Comparison of ENCODE assay signal across 1 cellular context in the genomic region with DNA sequence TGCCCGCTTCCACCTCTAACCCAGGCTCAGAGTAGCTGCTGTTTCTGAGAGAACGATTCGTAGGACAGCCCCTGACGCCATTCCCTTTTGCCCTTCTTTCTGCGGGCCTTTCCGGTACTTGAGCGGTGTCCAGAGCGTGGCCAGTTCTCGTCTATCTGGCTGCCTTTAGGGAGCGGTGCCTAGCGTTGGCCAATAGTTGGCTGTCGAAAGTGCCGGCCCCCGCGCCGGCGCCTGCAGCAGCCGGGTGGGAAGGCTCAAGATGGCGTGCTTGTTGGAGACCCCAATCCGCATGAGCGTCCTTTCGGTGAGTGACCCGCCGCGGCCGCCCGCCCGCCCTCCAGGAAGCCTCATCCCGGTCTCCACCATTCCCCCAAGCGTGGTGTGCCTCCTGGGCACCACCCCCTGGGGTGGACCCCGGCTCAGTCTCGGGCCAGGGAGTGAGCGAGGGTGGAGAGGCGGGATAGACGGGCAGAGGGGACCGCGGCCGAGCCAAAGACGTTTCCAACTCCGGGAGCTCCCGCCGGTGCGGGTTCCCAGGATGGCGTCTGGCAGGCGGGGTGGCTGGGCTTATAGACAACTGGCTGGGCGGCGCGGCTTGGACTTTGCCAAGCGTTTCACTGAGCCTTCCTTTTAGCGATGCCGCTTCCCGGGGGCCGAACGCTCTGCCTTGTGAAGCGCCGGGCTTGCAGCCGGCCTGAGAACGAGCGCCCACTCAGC.
TF ChIP-seq lines count a peak whose summit lies in the region.

A gene with protein sequence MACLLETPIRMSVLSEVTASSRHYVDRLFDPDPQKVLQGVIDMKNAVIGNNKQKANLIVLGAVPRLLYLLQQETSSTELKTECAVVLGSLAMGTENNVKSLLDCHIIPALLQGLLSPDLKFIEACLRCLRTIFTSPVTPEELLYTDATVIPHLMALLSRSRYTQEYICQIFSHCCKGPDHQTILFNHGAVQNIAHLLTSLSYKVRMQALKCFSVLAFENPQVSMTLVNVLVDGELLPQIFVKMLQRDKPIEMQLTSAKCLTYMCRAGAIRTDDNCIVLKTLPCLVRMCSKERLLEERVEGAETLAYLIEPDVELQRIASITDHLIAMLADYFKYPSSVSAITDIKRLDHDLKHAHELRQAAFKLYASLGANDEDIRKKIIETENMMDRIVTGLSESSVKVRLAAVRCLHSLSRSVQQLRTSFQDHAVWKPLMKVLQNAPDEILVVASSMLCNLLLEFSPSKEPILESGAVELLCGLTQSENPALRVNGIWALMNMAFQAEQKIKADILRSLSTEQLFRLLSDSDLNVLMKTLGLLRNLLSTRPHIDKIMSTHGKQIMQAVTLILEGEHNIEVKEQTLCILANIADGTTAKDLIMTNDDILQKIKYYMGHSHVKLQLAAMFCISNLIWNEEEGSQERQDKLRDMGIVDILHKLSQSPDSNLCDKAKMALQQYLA (plus strand): TSS at position 6 of the 717 bp plus-strand sequence. CDS start 254 bp downstream, at position 260.

TF ChIP-seq in HepG2, 621 proteins besides CTCF, POLR2A, EP300 and RAD21 (continued from another document and continues in another):
- TF ChIP-seq, protein P1, sequence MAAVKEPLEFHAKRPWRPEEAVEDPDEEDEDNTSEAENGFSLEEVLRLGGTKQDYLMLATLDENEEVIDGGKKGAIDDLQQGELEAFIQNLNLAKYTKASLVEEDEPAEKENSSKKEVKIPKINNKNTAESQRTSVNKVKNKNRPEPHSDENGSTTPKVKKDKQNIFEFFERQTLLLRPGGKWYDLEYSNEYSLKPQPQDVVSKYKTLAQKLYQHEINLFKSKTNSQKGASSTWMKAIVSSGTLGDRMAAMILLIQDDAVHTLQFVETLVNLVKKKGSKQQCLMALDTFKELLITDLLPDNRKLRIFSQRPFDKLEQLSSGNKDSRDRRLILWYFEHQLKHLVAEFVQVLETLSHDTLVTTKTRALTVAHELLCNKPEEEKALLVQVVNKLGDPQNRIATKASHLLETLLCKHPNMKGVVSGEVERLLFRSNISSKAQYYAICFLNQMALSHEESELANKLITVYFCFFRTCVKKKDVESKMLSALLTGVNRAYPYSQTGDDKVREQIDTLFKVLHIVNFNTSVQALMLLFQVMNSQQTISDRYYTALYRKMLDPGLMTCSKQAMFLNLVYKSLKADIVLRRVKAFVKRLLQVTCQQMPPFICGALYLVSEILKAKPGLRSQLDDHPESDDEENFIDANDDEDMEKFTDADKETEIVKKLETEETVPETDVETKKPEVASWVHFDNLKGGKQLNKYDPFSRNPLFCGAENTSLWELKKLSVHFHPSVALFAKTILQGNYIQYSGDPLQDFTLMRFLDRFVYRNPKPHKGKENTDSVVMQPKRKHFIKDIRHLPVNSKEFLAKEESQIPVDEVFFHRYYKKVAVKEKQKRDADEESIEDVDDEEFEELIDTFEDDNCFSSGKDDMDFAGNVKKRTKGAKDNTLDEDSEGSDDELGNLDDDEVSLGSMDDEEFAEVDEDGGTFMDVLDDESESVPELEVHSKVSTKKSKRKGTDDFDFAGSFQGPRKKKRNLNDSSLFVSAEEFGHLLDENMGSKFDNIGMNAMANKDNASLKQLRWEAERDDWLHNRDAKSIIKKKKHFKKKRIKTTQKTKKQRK (IDR thresholded peaks at IDR 0.05; ENCODE audit: low read length): no peak
- TF ChIP-seq, protein P2, sequence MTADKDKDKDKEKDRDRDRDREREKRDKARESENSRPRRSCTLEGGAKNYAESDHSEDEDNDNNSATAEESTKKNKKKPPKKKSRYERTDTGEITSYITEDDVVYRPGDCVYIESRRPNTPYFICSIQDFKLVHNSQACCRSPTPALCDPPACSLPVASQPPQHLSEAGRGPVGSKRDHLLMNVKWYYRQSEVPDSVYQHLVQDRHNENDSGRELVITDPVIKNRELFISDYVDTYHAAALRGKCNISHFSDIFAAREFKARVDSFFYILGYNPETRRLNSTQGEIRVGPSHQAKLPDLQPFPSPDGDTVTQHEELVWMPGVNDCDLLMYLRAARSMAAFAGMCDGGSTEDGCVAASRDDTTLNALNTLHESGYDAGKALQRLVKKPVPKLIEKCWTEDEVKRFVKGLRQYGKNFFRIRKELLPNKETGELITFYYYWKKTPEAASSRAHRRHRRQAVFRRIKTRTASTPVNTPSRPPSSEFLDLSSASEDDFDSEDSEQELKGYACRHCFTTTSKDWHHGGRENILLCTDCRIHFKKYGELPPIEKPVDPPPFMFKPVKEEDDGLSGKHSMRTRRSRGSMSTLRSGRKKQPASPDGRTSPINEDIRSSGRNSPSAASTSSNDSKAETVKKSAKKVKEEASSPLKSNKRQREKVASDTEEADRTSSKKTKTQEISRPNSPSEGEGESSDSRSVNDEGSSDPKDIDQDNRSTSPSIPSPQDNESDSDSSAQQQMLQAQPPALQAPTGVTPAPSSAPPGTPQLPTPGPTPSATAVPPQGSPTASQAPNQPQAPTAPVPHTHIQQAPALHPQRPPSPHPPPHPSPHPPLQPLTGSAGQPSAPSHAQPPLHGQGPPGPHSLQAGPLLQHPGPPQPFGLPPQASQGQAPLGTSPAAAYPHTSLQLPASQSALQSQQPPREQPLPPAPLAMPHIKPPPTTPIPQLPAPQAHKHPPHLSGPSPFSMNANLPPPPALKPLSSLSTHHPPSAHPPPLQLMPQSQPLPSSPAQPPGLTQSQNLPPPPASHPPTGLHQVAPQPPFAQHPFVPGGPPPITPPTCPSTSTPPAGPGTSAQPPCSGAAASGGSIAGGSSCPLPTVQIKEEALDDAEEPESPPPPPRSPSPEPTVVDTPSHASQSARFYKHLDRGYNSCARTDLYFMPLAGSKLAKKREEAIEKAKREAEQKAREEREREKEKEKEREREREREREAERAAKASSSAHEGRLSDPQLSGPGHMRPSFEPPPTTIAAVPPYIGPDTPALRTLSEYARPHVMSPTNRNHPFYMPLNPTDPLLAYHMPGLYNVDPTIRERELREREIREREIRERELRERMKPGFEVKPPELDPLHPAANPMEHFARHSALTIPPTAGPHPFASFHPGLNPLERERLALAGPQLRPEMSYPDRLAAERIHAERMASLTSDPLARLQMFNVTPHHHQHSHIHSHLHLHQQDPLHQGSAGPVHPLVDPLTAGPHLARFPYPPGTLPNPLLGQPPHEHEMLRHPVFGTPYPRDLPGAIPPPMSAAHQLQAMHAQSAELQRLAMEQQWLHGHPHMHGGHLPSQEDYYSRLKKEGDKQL (CRISPR knock-in tag; IDR thresholded peaks at IDR 0.05; ENCODE audit: low read depth): no peak
- no peak for TF ChIP-seq GABPA (IDR thresholded peaks at IDR 0.05; ENCODE audit: low read depth, low read length)
- peak; percentile 53; the same call in 1 of the 2 replicates for TF ChIP-seq GABPA (CRISPR knock-in tag; IDR thresholded peaks at IDR 0.05; ENCODE audit: low read depth)
- no peak for TF ChIP-seq ZNF782 (CRISPR knock-in tag; IDR thresholded peaks at IDR 0.05; ENCODE audit: borderline replicate concordance)
- TF ChIP-seq ZFP36L1 (CRISPR knock-in tag; IDR thresholded peaks at IDR 0.05): no peak
- TF ChIP-seq ZNF317 (CRISPR knock-in tag; IDR thresholded peaks at IDR 0.05): no peak; the same call in 1 of the 2 replicates
- TF ChIP-seq MBD4 (IDR thresholded peaks at IDR 0.05; ENCODE audit: borderline replicate concordance, low read length): no peak
- TF ChIP-seq, protein P3, sequence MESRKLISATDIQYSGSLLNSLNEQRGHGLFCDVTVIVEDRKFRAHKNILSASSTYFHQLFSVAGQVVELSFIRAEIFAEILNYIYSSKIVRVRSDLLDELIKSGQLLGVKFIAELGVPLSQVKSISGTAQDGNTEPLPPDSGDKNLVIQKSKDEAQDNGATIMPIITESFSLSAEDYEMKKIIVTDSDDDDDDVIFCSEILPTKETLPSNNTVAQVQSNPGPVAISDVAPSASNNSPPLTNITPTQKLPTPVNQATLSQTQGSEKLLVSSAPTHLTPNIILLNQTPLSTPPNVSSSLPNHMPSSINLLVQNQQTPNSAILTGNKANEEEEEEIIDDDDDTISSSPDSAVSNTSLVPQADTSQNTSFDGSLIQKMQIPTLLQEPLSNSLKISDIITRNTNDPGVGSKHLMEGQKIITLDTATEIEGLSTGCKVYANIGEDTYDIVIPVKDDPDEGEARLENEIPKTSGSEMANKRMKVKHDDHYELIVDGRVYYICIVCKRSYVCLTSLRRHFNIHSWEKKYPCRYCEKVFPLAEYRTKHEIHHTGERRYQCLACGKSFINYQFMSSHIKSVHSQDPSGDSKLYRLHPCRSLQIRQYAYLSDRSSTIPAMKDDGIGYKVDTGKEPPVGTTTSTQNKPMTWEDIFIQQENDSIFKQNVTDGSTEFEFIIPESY (CRISPR knock-in tag; IDR thresholded peaks at IDR 0.05): peak; percentile 50
- TF ChIP-seq, protein P4, sequence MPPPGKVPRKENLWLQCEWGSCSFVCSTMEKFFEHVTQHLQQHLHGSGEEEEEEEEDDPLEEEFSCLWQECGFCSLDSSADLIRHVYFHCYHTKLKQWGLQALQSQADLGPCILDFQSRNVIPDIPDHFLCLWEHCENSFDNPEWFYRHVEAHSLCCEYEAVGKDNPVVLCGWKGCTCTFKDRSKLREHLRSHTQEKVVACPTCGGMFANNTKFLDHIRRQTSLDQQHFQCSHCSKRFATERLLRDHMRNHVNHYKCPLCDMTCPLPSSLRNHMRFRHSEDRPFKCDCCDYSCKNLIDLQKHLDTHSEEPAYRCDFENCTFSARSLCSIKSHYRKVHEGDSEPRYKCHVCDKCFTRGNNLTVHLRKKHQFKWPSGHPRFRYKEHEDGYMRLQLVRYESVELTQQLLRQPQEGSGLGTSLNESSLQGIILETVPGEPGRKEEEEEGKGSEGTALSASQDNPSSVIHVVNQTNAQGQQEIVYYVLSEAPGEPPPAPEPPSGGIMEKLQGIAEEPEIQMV (CRISPR knock-in tag; IDR thresholded peaks at IDR 0.05; ENCODE audit: low read depth): no peak
- peak; percentile 94 for TF ChIP-seq ZNF350 (CRISPR knock-in tag; IDR thresholded peaks at IDR 0.05; ENCODE audit: borderline replicate concordance, low read depth)
- peak; percentile 75 for TF ChIP-seq ZFY (CRISPR knock-in tag; IDR thresholded peaks at IDR 0.05)
- TF ChIP-seq ZNF616 (CRISPR knock-in tag; IDR thresholded peaks at IDR 0.05; ENCODE audit: low read depth): no peak; the same call in 1 of the 2 replicates
- peak; percentile 91 for TF ChIP-seq NAIF1 (CRISPR knock-in tag; IDR thresholded peaks at IDR 0.05; ENCODE audit: borderline replicate concordance)
- 0 out of 2 replicates have a peak, but pooled peaks have one; percentile 55 for TF ChIP-seq ZNF256 (CRISPR knock-in tag; conservative IDR thresholded peaks at IDR 0.05)
- no peak for TF ChIP-seq EZH2 (conservative IDR thresholded peaks at IDR 0.05; ENCODE audit: low read depth, low read length)
- no peak for TF ChIP-seq NR2F6 (IDR thresholded peaks at IDR 0.05)
- TF ChIP-seq NR2F6 (CRISPR knock-in tag; IDR thresholded peaks at IDR 0.05): no peak
- TF ChIP-seq PAX8 (CRISPR knock-in tag; IDR thresholded peaks at IDR 0.05; ENCODE audit: borderline replicate concordance): 0 out of 2 replicates have a peak, but pooled peaks have one; percentile 86
- no peak for TF ChIP-seq PAF1 (CRISPR knock-in tag; IDR thresholded peaks at IDR 0.05)
- no peak for TF ChIP-seq CAMTA2 (CRISPR knock-in tag; IDR thresholded peaks at IDR 0.05; ENCODE audit: borderline replicate concordance)
- TF ChIP-seq ARNT (IDR thresholded peaks at IDR 0.05): no peak
- TF ChIP-seq, protein P5, sequence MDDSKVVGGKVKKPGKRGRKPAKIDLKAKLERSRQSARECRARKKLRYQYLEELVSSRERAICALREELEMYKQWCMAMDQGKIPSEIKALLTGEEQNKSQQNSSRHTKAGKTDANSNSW (CRISPR knock-in tag; IDR thresholded peaks at IDR 0.05; ENCODE audit: borderline replicate concordance): no peak
- no peak for TF ChIP-seq ETV5 (CRISPR knock-in tag; IDR thresholded peaks at IDR 0.05; ENCODE audit: borderline replicate concordance)
- TF ChIP-seq ZNF550 (CRISPR knock-in tag; IDR thresholded peaks at IDR 0.05; ENCODE audit: borderline replicate concordance): peak; percentile 18; the same call in 1 of the 2 replicates
- no peak for TF ChIP-seq SNRNP70 (IDR thresholded peaks at IDR 0.05; ENCODE audit: low read depth, low read length)
- no peak for TF ChIP-seq RFX5 (IDR thresholded peaks at IDR 0.05; ENCODE audit: low read depth, low read length)
- no peak for TF ChIP-seq ZNF432 (CRISPR knock-in tag; IDR thresholded peaks at IDR 0.05; ENCODE audit: borderline replicate concordance)
- peak; percentile 21; the same call in 1 of the 2 replicates for TF ChIP-seq FOXK1 (CRISPR knock-in tag; IDR thresholded peaks at IDR 0.05; ENCODE audit: borderline replicate concordance, low read depth)
- no peak for TF ChIP-seq ZNF251 (CRISPR knock-in tag; IDR thresholded peaks at IDR 0.05)
- TF ChIP-seq CCDC6 (CRISPR knock-in tag; IDR thresholded peaks at IDR 0.05): no peak
- TF ChIP-seq HOXA5 (CRISPR knock-in tag; IDR thresholded peaks at IDR 0.05): peak; percentile 38; the same call in 1 of the 2 replicates
- no peak for TF ChIP-seq ZFP1 (CRISPR knock-in tag; IDR thresholded peaks at IDR 0.05)
- no peak for TF ChIP-seq XBP1 (CRISPR knock-in tag; IDR thresholded peaks at IDR 0.05)
- TF ChIP-seq, protein P6, sequence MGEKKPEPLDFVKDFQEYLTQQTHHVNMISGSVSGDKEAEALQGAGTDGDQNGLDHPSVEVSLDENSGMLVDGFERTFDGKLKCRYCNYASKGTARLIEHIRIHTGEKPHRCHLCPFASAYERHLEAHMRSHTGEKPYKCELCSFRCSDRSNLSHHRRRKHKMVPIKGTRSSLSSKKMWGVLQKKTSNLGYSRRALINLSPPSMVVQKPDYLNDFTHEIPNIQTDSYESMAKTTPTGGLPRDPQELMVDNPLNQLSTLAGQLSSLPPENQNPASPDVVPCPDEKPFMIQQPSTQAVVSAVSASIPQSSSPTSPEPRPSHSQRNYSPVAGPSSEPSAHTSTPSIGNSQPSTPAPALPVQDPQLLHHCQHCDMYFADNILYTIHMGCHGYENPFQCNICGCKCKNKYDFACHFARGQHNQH (CRISPR knock-in tag; IDR thresholded peaks at IDR 0.05): peak; percentile 79
- TF ChIP-seq DR1 (CRISPR knock-in tag; IDR thresholded peaks at IDR 0.05): no peak; the same call in 1 of the 2 replicates
- TF ChIP-seq, protein P7, sequence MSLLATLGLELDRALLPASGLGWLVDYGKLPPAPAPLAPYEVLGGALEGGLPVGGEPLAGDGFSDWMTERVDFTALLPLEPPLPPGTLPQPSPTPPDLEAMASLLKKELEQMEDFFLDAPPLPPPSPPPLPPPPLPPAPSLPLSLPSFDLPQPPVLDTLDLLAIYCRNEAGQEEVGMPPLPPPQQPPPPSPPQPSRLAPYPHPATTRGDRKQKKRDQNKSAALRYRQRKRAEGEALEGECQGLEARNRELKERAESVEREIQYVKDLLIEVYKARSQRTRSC (CRISPR knock-in tag; IDR thresholded peaks at IDR 0.05; ENCODE audit: low read depth): 0 out of 2 replicates have a peak, but pooled peaks have one; percentile 58
- TF ChIP-seq, protein P8, sequence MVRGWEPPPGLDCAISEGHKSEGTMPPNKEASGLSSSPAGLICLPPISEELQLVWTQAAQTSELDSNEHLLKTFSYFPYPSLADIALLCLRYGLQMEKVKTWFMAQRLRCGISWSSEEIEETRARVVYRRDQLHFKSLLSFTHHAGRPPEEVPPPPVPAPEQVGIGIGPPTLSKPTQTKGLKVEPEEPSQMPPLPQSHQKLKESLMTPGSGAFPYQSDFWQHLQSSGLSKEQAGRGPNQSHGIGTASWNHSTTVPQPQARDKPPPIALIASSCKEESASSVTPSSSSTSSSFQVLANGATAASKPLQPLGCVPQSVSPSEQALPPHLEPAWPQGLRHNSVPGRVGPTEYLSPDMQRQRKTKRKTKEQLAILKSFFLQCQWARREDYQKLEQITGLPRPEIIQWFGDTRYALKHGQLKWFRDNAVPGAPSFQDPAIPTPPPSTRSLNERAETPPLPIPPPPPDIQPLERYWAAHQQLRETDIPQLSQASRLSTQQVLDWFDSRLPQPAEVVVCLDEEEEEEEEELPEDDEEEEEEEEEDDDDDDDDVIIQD (CRISPR knock-in tag; IDR thresholded peaks at IDR 0.05; ENCODE audit: low read depth): no peak
- TF ChIP-seq ZNF101 (CRISPR knock-in tag; IDR thresholded peaks at IDR 0.05; ENCODE audit: borderline replicate concordance, low read depth): 0 out of 2 replicates have a peak, but pooled peaks have one; percentile 46
- TF ChIP-seq ZNF788 (CRISPR knock-in tag; IDR thresholded peaks at IDR 0.05; ENCODE audit: borderline replicate concordance): peak; percentile 56; the same call in 1 of the 2 replicates
- TF ChIP-seq RFX1 (IDR thresholded peaks at IDR 0.05): no peak
- no peak for TF ChIP-seq ZNF713 (CRISPR knock-in tag; IDR thresholded peaks at IDR 0.05)
